ENCODE assay signal across 13 cellular contexts in genomic region chr5:172010278-172010677, GRCh38. TPM values are rescaled to one million over a fixed set of nuclear protein-coding genes. Genes with fewer than 3 reads are reported as not detected.
DNase-seq lines count a peak whose midpoint lies in the region; ATAC-seq and TF ChIP-seq lines count a peak whose summit lies in the region.
"Had no signal": no experiment of that assay in that cellular context is flagged by ENCODE, and none has a peak within 500 bp of the region (broad histone marks: within the 10 kb centered on the region; RNA-seq: fewer than 3 reads in every experiment).

No MANE protein-coding gene starts in this region.

- 65 to 73% methylated on average over 2 of the region's 2 CpGs for WGBS in GM23248 (ENCODE audit: low coverage in 1 of 2, low lambda C conversion rate in 2 of 2, missing lambda C conversion rate in 2 of 2), 2 experiments

- H3K9ac ChIP-seq in GM23248: no peak overlapping the region

- peaks cover 15% of the 10 kb centered on the region for H3K4me1 Mint-ChIP-seq in activated naive CD4-positive, alpha-beta T cell treated with anti-CD3 and anti-CD28 coated beads for 36 hours (ENCODE audit: low read depth)

- no peaks in the 10 kb centered on the region for H3K9me2 ChIP-seq in GM23248 (ENCODE audit: insufficient read depth)

- no peaks in the 10 kb centered on the region for H3K27me3 Mint-ChIP-seq in activated naive CD4-positive, alpha-beta T cell treated with anti-CD3 and anti-CD28 coated beads for 36 hours (ENCODE audit: low read depth)
- H3K27me3 Mint-ChIP-seq: T-helper 17 cell had no signal

- no peaks in the 10 kb centered on the region for H3K36me3 ChIP-seq in GM23248 (ENCODE audit: low read depth)
- H3K36me3 ChIP-seq in gastrocnemius medialis: no peaks in the 10 kb centered on the region

- peaks cover 4% of the 10 kb centered on the region for H3K36me3 Mint-ChIP-seq in activated naive CD4-positive, alpha-beta T cell treated with anti-CD3 and anti-CD28 coated beads for 36 hours (ENCODE audit: low read depth)

- no peaks in the 10 kb centered on the region for H3K27me3 ChIP-seq in GM23248 (replicated peaks; ENCODE audit: insufficient read depth)
- no peaks in the 10 kb centered on the region for H3K27me3 ChIP-seq in gastrocnemius medialis

- H3K4me3 ChIP-seq in GM23248: no peak overlapping the region
- H3K4me3 ChIP-seq in foreskin fibroblast (ENCODE audit: low read depth in 1 of 2, low read length in 2 of 2): no peak overlapping the region
- no peak overlapping the region for H3K4me3 ChIP-seq in gastrocnemius medialis

- intact Hi-C loops in activated naive CD4-positive, alpha-beta T cell treated with anti-CD3 and anti-CD28 coated beads for 36 hours (cut with micrococcal nuclease): no loop called here
- intact Hi-C loops in gastrocnemius medialis (cut with DNase I; ENCODE audit: low total_unique reads): no loop called here

- no peak overlapping the region for H3K27ac Mint-ChIP-seq in activated naive CD4-positive, alpha-beta T cell treated with anti-CD3 and anti-CD28 coated beads for 36 hours
- H3K27ac Mint-ChIP-seq: T-helper 17 cell had no signal

- in situ Hi-C loops in GM23248 (cut with MboI) (no loop called here), SK-MEL-5 (cut with HindIII; ENCODE audit: low pct_unique_long_range_greater_than_20kb, low sequenced_read_pairs) (no loop called here), gastrocnemius medialis (cut with MboI; ENCODE audit: low sequenced_read_pairs in 4 of 4) (no loop called here)

- no peaks in the 10 kb centered on the region for H4K20me1 ChIP-seq in GM23248 (ENCODE audit: insufficient read depth)

- DNase-seq in DMS53 treated with DMSO at 0.1 percent for 48 hours (lab: John Stamatoyannopoulos, UW; ENCODE audit: unreplicated experiment) (peak; percentile 56), GM23248 (peak; percentile 19), SK-MEL-5 (ENCODE audit: low read depth, low spot score) (peak; percentile 59), foreskin fibroblast (no peak), ureter (ENCODE audit: low spot score) (no peak), gastrocnemius medialis (no peak)
- DNase-seq in activated naive CD4-positive, alpha-beta T cell treated with anti-CD3 and anti-CD28 coated beads for 36 hours: no peak
- no peak for DNase-seq in stimulated activated naive CD8-positive, alpha-beta T cell treated with anti-CD3 and anti-CD28 coated beads, Interleukin-15, Interleukin-2, amounts not matched to agents 100 U/mL and 50 U/mL, for 24 hours
- DNase-seq: activated T-cell treated with anti-CD3 and anti-CD28 coated beads, Interleukin-2, amount 50 U/mL, for 48 hours; effector CD4-positive, alpha-beta T cell; left cardiac atrium; MM.1S; T-helper 17 cell had no signal

- no peak overlapping the region for H3K4me2 ChIP-seq in GM23248 (ENCODE audit: unreplicated experiment)

- ATAC-seq in stimulated activated naive CD8-positive, alpha-beta T cell treated with anti-CD3 and anti-CD28 coated beads, Interleukin-15, Interleukin-2, amounts not matched to agents 100 U/mL and 50 U/mL, for 24 hours: no peak
- ATAC-seq in gastrocnemius medialis: no peak
- ATAC-seq: left cardiac atrium, T-helper 17 cell had no signal

- CTCF ChIA-PET in activated naive CD4-positive, alpha-beta T cell treated with anti-CD3 and anti-CD28 coated beads for 36 hours (lab: Charles Lee): interaction anchor here (6.3 kb wide), 1 partner anchor 98 kb away, joined by 61 read pairs; no protein-coding TSS in a partner anchor

- H3F3A ChIP-seq in GM23248 (ENCODE audit: insufficient read depth): peaks cover 29% of the 10 kb centered on the region

- H2AFZ ChIP-seq in GM23248: no peak overlapping the region

- no peaks in the 10 kb centered on the region for H3K9me3 ChIP-seq in GM23248 (ENCODE audit: low read depth)
- H3K9me3 ChIP-seq in gastrocnemius medialis: no peaks in the 10 kb centered on the region

- TF ChIP-seq CTCF in foreskin fibroblast (IDR thresholded peaks at IDR 0.05; ENCODE audit: low read depth, low read length): peak; percentile 4
- no peak for TF ChIP-seq CTCF in gastrocnemius medialis (IDR thresholded peaks at IDR 0.05 in 4 of 5, conservative IDR thresholded peaks at IDR 0.05 in 1 of 5)

- no peak for TF ChIP-seq POLR2A in gastrocnemius medialis (IDR thresholded peaks at IDR 0.05)

- no peak overlapping the region for H3K4me3 Mint-ChIP-seq in activated naive CD4-positive, alpha-beta T cell treated with anti-CD3 and anti-CD28 coated beads for 36 hours
- H3K4me3 Mint-ChIP-seq: T-helper 17 cell had no signal

- H3K9me3 Mint-ChIP-seq in activated naive CD4-positive, alpha-beta T cell treated with anti-CD3 and anti-CD28 coated beads for 36 hours: no peaks in the 10 kb centered on the region

- H3K27ac ChIP-seq in GM23248 (no peak overlapping the region), gastrocnemius medialis (no peak overlapping the region)

- H3K4me1 ChIP-seq in GM23248 (ENCODE audit: insufficient read depth) (peaks cover 20% of the 10 kb centered on the region), gastrocnemius medialis (peaks cover 13 to 14% of the 10 kb centered on the region in 2 donors)

- H3K79me2 ChIP-seq in GM23248 (ENCODE audit: insufficient read depth): peaks cover 16% of the 10 kb centered on the region

RNA-seq across cellular contexts. Expression of gene FBXW11, which starts 3.8 kb away (rescaled TPM):
- total RNA-seq in GM23248 (2014; rRNA removed; shearing (Covaris generic)): 78.0 TPM in 2 replicates
- 28.9 and 30.6 TPM in 2 replicates for polyA plus RNA-seq in GM23248 (2016; fragmentation: Nextera tagmentation; extraction: Ambion mirVana)
- total RNA-seq in SK-MEL-5 (2014; rRNA removed; shearing (Covaris generic)): 50.6 and 55.4 TPM in 2 replicates
- 27.1 and 38.0 TPM in 2 replicates for polyA plus RNA-seq in SK-MEL-5 (2015; cell fraction: cytosol; rRNA removed)
- 31.4 and 49.2 TPM in 2 replicates for polyA plus RNA-seq in SK-MEL-5 (2015; cell fraction: nucleus; rRNA removed)
- 10 to 100 TPM; 32.8 to 35.5 TPM for total RNA-seq in activated naive CD4-positive, alpha-beta T cell treated with anti-CD3 and anti-CD28 coated beads for 36 hours
- total RNA-seq in ureter: 64.2 TPM
- total RNA-seq in gastrocnemius medialis: 10 to 100 TPM; 68.5 to 80.8 (median 72.2) TPM

Comparison
In these comparisons a context has a peak if more than half of its experiments do, and no peak if none do; other contexts are left out.
1. DNase-seq: peak in DMS53 treated with DMSO at 0.1 percent for 48 hours (single experiment), GM23248 (single experiment) and SK-MEL-5 (single experiment); none in foreskin fibroblast (0 of 2), activated naive CD4-positive, alpha-beta T cell treated with anti-CD3 and anti-CD28 coated beads for 36 hours (single experiment), ureter (single experiment), stimulated activated naive CD8-positive, alpha-beta T cell treated with anti-CD3 and anti-CD28 coated beads, Interleukin-15, Interleukin-2, amounts not matched to agents 100 U/mL and 50 U/mL, for 24 hours (single experiment) and gastrocnemius medialis (0 of 2).